Comparison of ENCODE assay signal across 19 cellular contexts in the genomic region with DNA sequence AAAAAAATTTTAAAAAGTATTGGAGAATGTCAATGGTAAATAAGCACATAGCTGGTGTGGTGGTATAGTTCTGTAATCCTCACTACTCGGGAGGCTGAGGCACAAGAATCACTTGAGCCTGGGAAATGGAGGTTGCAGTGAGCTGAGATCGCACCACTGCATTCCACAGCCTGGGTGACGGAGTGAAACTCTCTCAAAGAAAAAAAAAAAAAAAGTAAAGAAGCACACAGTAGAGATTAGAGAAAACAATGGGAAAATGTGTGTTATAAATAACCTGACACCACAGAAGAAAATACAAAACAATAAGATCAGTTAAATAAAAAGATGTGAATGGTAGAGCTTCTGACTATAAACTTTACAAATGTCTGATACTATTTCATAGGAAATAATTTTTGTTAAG.
"Had no signal": no experiment of that assay in that cellular context is flagged by ENCODE, and none has a peak within 500 bp of the region (broad histone marks: within the 10 kb centered on the region; RNA-seq: fewer than 3 reads in every experiment).

No MANE protein-coding gene starts in this region.

- H3K27me3 ChIP-seq: heart left ventricle, neutrophil, right atrium auricular region, thyroid gland, uterus had no signal

- H3K4me3 ChIP-seq: heart left ventricle, right atrium auricular region, skin epidermis, thyroid gland, uterus had no signal

- H3K9me3 Mint-ChIP-seq: activated CD4-positive, alpha-beta T cell treated with anti-CD3 and anti-CD28 coated beads, Interleukin-2, amount 10 ng/mL, durations not matched to agents 7 days and 5 days; activated naive CD4-positive, alpha-beta T cell treated with anti-CD3 and anti-CD28 coated beads for 36 hours had no signal

- H3K27ac Mint-ChIP-seq: activated CD4-positive, alpha-beta T cell treated with anti-CD3 and anti-CD28 coated beads, Interleukin-2, amount 10 ng/mL, durations not matched to agents 7 days and 5 days; activated naive CD4-positive, alpha-beta T cell treated with anti-CD3 and anti-CD28 coated beads for 36 hours had no signal

- H3K27ac ChIP-seq: heart left ventricle, neutrophil, right atrium auricular region, skin epidermis, thyroid gland, uterus had no signal

- ATAC-seq: esophagus mucosa, heart left ventricle had no signal

- H3K4me1 ChIP-seq: uterus had no signal

- H3K36me3 ChIP-seq: uterus had no signal

- FAIRE-seq: TTC549 had no signal

- H3K4me3 Mint-ChIP-seq: activated CD4-positive, alpha-beta T cell treated with anti-CD3 and anti-CD28 coated beads, Interleukin-2, amount 10 ng/mL, durations not matched to agents 7 days and 5 days; activated naive CD4-positive, alpha-beta T cell treated with anti-CD3 and anti-CD28 coated beads for 36 hours had no signal

- H3K27me3 Mint-ChIP-seq: activated CD4-positive, alpha-beta T cell treated with anti-CD3 and anti-CD28 coated beads, Interleukin-2, amount 10 ng/mL, durations not matched to agents 7 days and 5 days had no signal

- DNase-seq: activated CD4-positive, alpha-beta T cell treated with anti-CD3 and anti-CD28 coated beads, Interleukin-2, amount 10 ng/mL, durations not matched to agents 7 days and 5 days; activated CD4-positive, CD25-positive, alpha-beta regulatory T cell; activated CD8-positive, alpha-beta memory T cell treated with anti-CD3 and anti-CD28 coated beads for 24 hours; activated naive CD4-positive, alpha-beta T cell treated with anti-CD3 and anti-CD28 coated beads for 36 hours; central memory CD4-positive, alpha-beta T cell; dermis blood vessel endothelial cell; foreskin melanocyte; heart left ventricle; kidney; posterior cingulate gyrus; stimulated activated CD4-positive, alpha-beta T cell treated with anti-CD3 and anti-CD28 coated beads, Interleukin-4, amount 100 ng/mL, for 4 hours; T-helper 2 cell; thyroid gland; uterus had no signal

- H3K9me3 ChIP-seq: neutrophil, right atrium auricular region, thyroid gland, uterus had no signal
